ENCODE assay signal across 24 cellular contexts in the genomic region with DNA sequence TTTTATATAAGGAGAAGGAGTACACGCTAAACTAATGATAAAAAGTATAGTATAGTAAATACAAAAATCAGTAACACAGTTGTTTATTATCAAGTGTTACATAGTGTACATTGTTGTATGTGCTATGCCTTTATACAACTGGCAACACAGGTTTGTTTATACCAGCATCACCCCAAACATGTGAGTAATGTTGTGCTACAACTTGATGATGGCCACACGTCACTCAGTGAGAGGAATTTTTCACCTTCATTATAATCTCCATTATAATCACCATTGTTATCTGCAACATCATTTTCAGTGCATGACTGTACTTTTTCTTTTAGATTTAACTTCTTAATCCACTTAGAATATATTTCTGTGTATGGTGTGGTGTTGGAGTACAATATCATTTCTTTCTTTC.
"Had no signal": no experiment of that assay in that cellular context is flagged by ENCODE, and none has a peak within 500 bp of the region (broad histone marks: within the 10 kb centered on the region; RNA-seq: fewer than 3 reads in every experiment).

No MANE protein-coding gene starts in this region.

- ATAC-seq: effector memory CD8-positive, alpha-beta T cell; esophagus mucosa; gastrocnemius medialis; gastroesophageal sphincter; heart left ventricle; heart right ventricle had no signal

- H3K36me3 ChIP-seq: colonic mucosa, esophagus muscularis mucosa, esophagus squamous epithelium, gastrocnemius medialis, gastroesophageal sphincter, heart left ventricle, heart right ventricle had no signal

- DNase-seq: colonic mucosa; cortex of kidney; dermis blood vessel endothelial cell; dorsolateral prefrontal cortex; effector CD4-positive, alpha-beta T cell; effector CD8-positive, alpha-beta T cell; effector memory CD4-positive, alpha-beta T cell; effector memory CD8-positive, alpha-beta T cell; endodermal cell; erythroblast; esophagus squamous epithelium; foreskin fibroblast; foreskin melanocyte; gastrocnemius medialis; glutamatergic neuron; head of caudate nucleus; heart left ventricle; heart right ventricle had no signal

- H3K4me3 ChIP-seq: colonic mucosa, coronary artery, dorsolateral prefrontal cortex, esophagus muscularis mucosa, esophagus squamous epithelium, gastrocnemius medialis, gastroesophageal sphincter, heart left ventricle, heart right ventricle had no signal

- H3K27me3 ChIP-seq: colonic mucosa, dorsolateral prefrontal cortex, esophagus muscularis mucosa, esophagus squamous epithelium, gastrocnemius medialis, gastroesophageal sphincter, heart left ventricle, heart right ventricle had no signal

- H3K9me3 ChIP-seq: colonic mucosa, esophagus muscularis mucosa, esophagus squamous epithelium, gastrocnemius medialis, gastroesophageal sphincter, heart left ventricle, heart right ventricle had no signal

- H3K27ac ChIP-seq: colonic mucosa, coronary artery, dorsolateral prefrontal cortex, epithelial cell of prostate, esophagus muscularis mucosa, esophagus squamous epithelium, foreskin keratinocyte, gastrocnemius medialis, gastroesophageal sphincter, heart left ventricle, heart right ventricle had no signal

- H3K4me1 ChIP-seq: colonic mucosa, foreskin keratinocyte had no signal
